ENCODE assay signal across 8 cellular contexts in genomic region chr5:154761062-154761740, GRCh38. TPM values are rescaled to one million over a fixed set of nuclear protein-coding genes. Genes with fewer than 3 reads are reported as not detected.
DNase-seq lines count a peak whose midpoint lies in the region; ATAC-seq lines count a peak whose summit lies in the region.

No MANE protein-coding gene starts in this region.

- peaks cover 67% of the 10 kb centered on the region for H3K4me1 Mint-ChIP-seq in activated CD8-positive, alpha-beta memory T cell treated with anti-CD3 and anti-CD28 coated beads, Interleukin-2, amount 10 ng/mL, durations not matched to agents 7 days and 5 days
- peaks cover 72% of the 10 kb centered on the region for H3K4me1 Mint-ChIP-seq in activated naive CD8-positive, alpha-beta T cell (ENCODE audit: low read depth)
- H3K4me1 Mint-ChIP-seq in stimulated activated naive B cell treated with anti-CD40 and anti-IgM and Interleukin-4, amounts not matched to agents 10 μg/mL and 1 μg/mL and 100 μg/mL, for 72 hours = peaks cover 47 to 74% of the 10 kb centered on the region in 2 donors

- no peak for ATAC-seq in activated CD8-positive, alpha-beta memory T cell treated with anti-CD3 and anti-CD28 coated beads, Interleukin-2, amount 10 ng/mL, durations not matched to agents 7 days and 5 days
- ATAC-seq in HG03066 (IDR thresholded peaks at IDR 0.05; ENCODE audit: low read depth, unreplicated experiment) (peak; percentile 42), left lobe of liver (no peak)
- peak; percentile 51 to 52 for ATAC-seq in stimulated activated naive B cell treated with anti-CD40 and anti-IgM and Interleukin-4, amounts not matched to agents 10 μg/mL and 1 μg/mL and 100 μg/mL, for 72 hours (replicated peaks)

- H3K27ac Mint-ChIP-seq in activated CD8-positive, alpha-beta memory T cell treated with anti-CD3 and anti-CD28 coated beads, Interleukin-2, amount 10 ng/mL, durations not matched to agents 7 days and 5 days = peak overlapping the region; percentile 82
- H3K27ac Mint-ChIP-seq in activated naive CD8-positive, alpha-beta T cell = peak overlapping the region; percentile 88
- peak overlapping the region; percentile 62 for H3K27ac Mint-ChIP-seq in stimulated activated naive B cell treated with anti-CD40 and anti-IgM and Interleukin-4, amounts not matched to agents 10 μg/mL and 1 μg/mL and 100 μg/mL, for 72 hours

- peak overlapping the region; percentile 18 for H3K4me3 Mint-ChIP-seq in activated CD8-positive, alpha-beta memory T cell treated with anti-CD3 and anti-CD28 coated beads, Interleukin-2, amount 10 ng/mL, durations not matched to agents 7 days and 5 days
- H3K4me3 Mint-ChIP-seq in activated naive CD8-positive, alpha-beta T cell = peak overlapping the region; percentile 73
- peak overlapping the region; percentile 46 to 51 for H3K4me3 Mint-ChIP-seq in stimulated activated naive B cell treated with anti-CD40 and anti-IgM and Interleukin-4, amounts not matched to agents 10 μg/mL and 1 μg/mL and 100 μg/mL, for 72 hours

- no peaks in the 10 kb centered on the region for H3K27me3 Mint-ChIP-seq in activated CD8-positive, alpha-beta memory T cell treated with anti-CD3 and anti-CD28 coated beads, Interleukin-2, amount 10 ng/mL, durations not matched to agents 7 days and 5 days
- H3K27me3 Mint-ChIP-seq in activated naive CD8-positive, alpha-beta T cell = no peaks in the 10 kb centered on the region
- H3K27me3 Mint-ChIP-seq in stimulated activated naive B cell treated with anti-CD40 and anti-IgM and Interleukin-4, amounts not matched to agents 10 μg/mL and 1 μg/mL and 100 μg/mL, for 72 hours = no peaks in the 10 kb centered on the region

- peak; percentile 50 for DNase-seq in activated CD8-positive, alpha-beta memory T cell treated with anti-CD3 and anti-CD28 coated beads, Interleukin-2, amount 10 ng/mL, durations not matched to agents 7 days and 5 days
- DNase-seq in activated CD8-positive, alpha-beta memory T cell treated with anti-CD3 and anti-CD28 coated beads for 24 hours = no peak
- DNase-seq in stimulated activated naive B cell treated with anti-CD40 and anti-IgM and Interleukin-4, amounts not matched to agents 10 μg/mL and 1 μg/mL and 100 μg/mL, for 72 hours = peak; percentile 16
- DNase-seq in DMS114 treated with DMSO at 0.1 percent for 48 hours (lab: John Stamatoyannopoulos, UW; ENCODE audit: unreplicated experiment) (no peak), left lobe of liver (ENCODE audit: low spot score) (no peak), NCI-H82 (lab: John Stamatoyannopoulos, UW) (no peak)

- CTCF ChIA-PET in activated CD8-positive, alpha-beta memory T cell treated with anti-CD3 and anti-CD28 coated beads, Interleukin-2, amount 10 ng/mL, durations not matched to agents 7 days and 5 days (lab: Charles Lee) = interaction anchor here (0.6 kb wide), 1 partner anchor 108 kb away, joined by 3 read pairs; no protein-coding TSS in a partner anchor

- H3K9me3 Mint-ChIP-seq in activated CD8-positive, alpha-beta memory T cell treated with anti-CD3 and anti-CD28 coated beads, Interleukin-2, amount 10 ng/mL, durations not matched to agents 7 days and 5 days (ENCODE audit: low read depth) = no peaks in the 10 kb centered on the region
- H3K9me3 Mint-ChIP-seq in activated naive CD8-positive, alpha-beta T cell (ENCODE audit: low read depth) = no peaks in the 10 kb centered on the region
- H3K9me3 Mint-ChIP-seq in stimulated activated naive B cell treated with anti-CD40 and anti-IgM and Interleukin-4, amounts not matched to agents 10 μg/mL and 1 μg/mL and 100 μg/mL, for 72 hours = no peaks in the 10 kb centered on the region

- peaks cover 11% of the 10 kb centered on the region for H3K36me3 Mint-ChIP-seq in activated CD8-positive, alpha-beta memory T cell treated with anti-CD3 and anti-CD28 coated beads, Interleukin-2, amount 10 ng/mL, durations not matched to agents 7 days and 5 days
- peaks cover 16% of the 10 kb centered on the region for H3K36me3 Mint-ChIP-seq in activated naive CD8-positive, alpha-beta T cell
- peaks cover 10 to 21% of the 10 kb centered on the region in 2 donors for H3K36me3 Mint-ChIP-seq in stimulated activated naive B cell treated with anti-CD40 and anti-IgM and Interleukin-4, amounts not matched to agents 10 μg/mL and 1 μg/mL and 100 μg/mL, for 72 hours

RNA-seq across cellular contexts. Expression of gene LARP1, which starts 6.0 kb away (rescaled TPM):
- total RNA-seq in activated CD8-positive, alpha-beta memory T cell treated with anti-CD3 and anti-CD28 coated beads, Interleukin-2, amount 10 ng/mL, durations not matched to agents 7 days and 5 days = 100 to 1,000 TPM; 212 to 238 TPM
- total RNA-seq in left lobe of liver = 83.2 TPM

Comparison
In these comparisons a context has a peak if more than half of its experiments do, and no peak if none do; other contexts are left out.
1. DNase-seq: peak in activated CD8-positive, alpha-beta memory T cell treated with anti-CD3 and anti-CD28 coated beads, Interleukin-2, amount 10 ng/mL, durations not matched to agents 7 days and 5 days (single experiment) and stimulated activated naive B cell treated with anti-CD40 and anti-IgM and Interleukin-4, amounts not matched to agents 10 μg/mL and 1 μg/mL and 100 μg/mL, for 72 hours (single experiment); none in activated CD8-positive, alpha-beta memory T cell treated with anti-CD3 and anti-CD28 coated beads for 24 hours (single experiment), DMS114 treated with DMSO at 0.1 percent for 48 hours (single experiment), left lobe of liver (single experiment) and NCI-H82 (single experiment).
2. ATAC-seq: peak in HG03066 (single experiment) and stimulated activated naive B cell treated with anti-CD40 and anti-IgM and Interleukin-4, amounts not matched to agents 10 μg/mL and 1 μg/mL and 100 μg/mL, for 72 hours (2 of 2); none in activated CD8-positive, alpha-beta memory T cell treated with anti-CD3 and anti-CD28 coated beads, Interleukin-2, amount 10 ng/mL, durations not matched to agents 7 days and 5 days (single experiment) and left lobe of liver (single experiment).
3. H3K4me3 Mint-ChIP-seq: peak in every context shown above with its lines; median percentile 73 in activated naive CD8-positive, alpha-beta T cell; 48 in stimulated activated naive B cell treated with anti-CD40 and anti-IgM and Interleukin-4, amounts not matched to agents 10 μg/mL and 1 μg/mL and 100 μg/mL, for 72 hours; 18 in activated CD8-positive, alpha-beta memory T cell treated with anti-CD3 and anti-CD28 coated beads, Interleukin-2, amount 10 ng/mL, durations not matched to agents 7 days and 5 days.
4. Peak in every context shown above with its lines, with median percentiles within 50 percentile points of each other: H3K27ac Mint-ChIP-seq.